Comparison of ENCODE assay signal across 13 cellular contexts in genomic region chr14:102608064-102608446, GRCh38. TPM values are rescaled to one million over a fixed set of nuclear protein-coding genes. Genes with fewer than 3 reads are reported as not detected.
DNase-seq lines count a peak whose midpoint lies in the region; ATAC-seq and TF ChIP-seq lines count a peak whose summit lies in the region.
"Had no signal": no experiment of that assay in that cellular context is flagged by ENCODE, and none has a peak within 500 bp of the region (broad histone marks: within the 10 kb centered on the region; RNA-seq: fewer than 3 reads in every experiment).

No MANE protein-coding gene starts in this region.

- intact Hi-C loops in Calu3 (cut with micrococcal nuclease; ENCODE audit: unreplicated experiment) = no loop called here

- H3K9me2 ChIP-seq in SU-DHL-6 (replicated peaks; ENCODE audit: insufficient read depth, low read length) = no peaks in the 10 kb centered on the region

- H3K9me3 Mint-ChIP-seq in Calu3 (ENCODE audit: low read depth, unreplicated experiment) = no peaks in the 10 kb centered on the region
- H3K9me3 Mint-ChIP-seq: activated B cell treated with CpG ODN at 0.5 μM for 24 hours had no signal

- H3K4me3 ChIP-seq in SU-DHL-6 (ENCODE audit: insufficient read depth, low read length, poor library complexity, severe bottlenecking) (no peak overlapping the region), tibial nerve (no peak overlapping the region)
- H3K4me3 ChIP-seq: transverse colon had no signal

- H3K27ac ChIP-seq in SU-DHL-6 (ENCODE audit: low read depth, low read length) (peak overlapping the region; percentile 35; the same call in 1 of the 2 replicates), tibial nerve (no peak overlapping the region)
- H3K27ac ChIP-seq: transverse colon had no signal

- no peak overlapping the region for H3K27ac Mint-ChIP-seq in Calu3 (ENCODE audit: unreplicated experiment)
- H3K27ac Mint-ChIP-seq: activated B cell treated with CpG ODN at 0.5 μM for 24 hours had no signal

- H3K27me3 Mint-ChIP-seq in Calu3 (ENCODE audit: unreplicated experiment) = no peaks in the 10 kb centered on the region
- H3K27me3 Mint-ChIP-seq: activated B cell treated with CpG ODN at 0.5 μM for 24 hours had no signal

- H3K36me3 ChIP-seq in SU-DHL-6 (ENCODE audit: low read length) = no peaks in the 10 kb centered on the region
- H3K36me3 ChIP-seq in tibial nerve = no peaks in the 10 kb centered on the region
- H3K36me3 ChIP-seq: transverse colon had no signal

- CTCF ChIA-PET in Calu3 (lab: Charles Lee) = interaction anchor here (0.6 to 0.7 kb wide), 3 partner anchors 11 to 85 kb away, joined by 3 to 9 read pairs (median 5); no protein-coding TSS in a partner anchor

- H3K4me1 ChIP-seq in tibial nerve = peaks cover 0 to 22% (median 4%) of the 10 kb centered on the region in 4 donors

- no peak overlapping the region for H3K4me3 Mint-ChIP-seq in Calu3 (ENCODE audit: low read depth, unreplicated experiment)
- H3K4me3 Mint-ChIP-seq: activated B cell treated with CpG ODN at 0.5 μM for 24 hours had no signal

- BruUV-seq in Calu3 (replicated peaks; lab: Mats Ljungman, UMichigan) = no TSS peak

- ATAC-seq in GM18502 (IDR thresholded peaks at IDR 0.05; ENCODE audit: poor library complexity, unreplicated experiment) (peak; percentile 59), GM19468 (IDR thresholded peaks at IDR 0.05; ENCODE audit: extremely low read depth, unreplicated experiment) (peak; percentile 22), HG02981 (IDR thresholded peaks at IDR 0.05; ENCODE audit: unreplicated experiment) (peak; percentile 40)

- H2AFZ ChIP-seq in SU-DHL-6 (ENCODE audit: low read depth, low read length, severe bottlenecking) = no peak overlapping the region

- peaks cover 9% of the 10 kb centered on the region for H4K20me1 ChIP-seq in SU-DHL-6 (ENCODE audit: low read depth, low read length)

- peaks cover 35% of the 10 kb centered on the region; the same call in 1 of the 2 replicates for H3F3A ChIP-seq in SU-DHL-6 (ENCODE audit: insufficient read depth)

- H3K9me3 ChIP-seq in SU-DHL-6 (ENCODE audit: insufficient read depth, low read length) = no peaks in the 10 kb centered on the region
- no peaks in the 10 kb centered on the region for H3K9me3 ChIP-seq in tibial nerve
- H3K9me3 ChIP-seq: transverse colon had no signal

- no peak overlapping the region for H3K9ac ChIP-seq in SU-DHL-6 (ENCODE audit: low read length)

- peaks cover 71% of the 10 kb centered on the region for H3K79me2 ChIP-seq in SU-DHL-6 (ENCODE audit: insufficient read depth, low read length)

- H3K4me2 ChIP-seq in SU-DHL-6 (ENCODE audit: low read depth, low read length, poor library complexity, severe bottlenecking) = peak overlapping the region; percentile 20

- H3K27me3 ChIP-seq in SU-DHL-6 (ENCODE audit: low read length) (no peaks in the 10 kb centered on the region), tibial nerve (no peaks in the 10 kb centered on the region)
- H3K27me3 ChIP-seq: transverse colon had no signal

- no peak for TF ChIP-seq CTCF in SU-DHL-6 (IDR thresholded peaks at IDR 0.05; ENCODE audit: insufficient read depth, low read length, poor library complexity, severe bottlenecking)
- TF ChIP-seq CTCF in Calu3 (IDR thresholded peaks at IDR 0.05; ENCODE audit: unreplicated experiment) = no peak
- TF ChIP-seq CTCF in tibial nerve (IDR thresholded peaks at IDR 0.05) = no peak

- 65 to 67% methylated on average over 4 of the region's 4 CpGs for WGBS in tibial nerve, 2 donors

- H3K4me1 Mint-ChIP-seq in Calu3 (ENCODE audit: low read depth, unreplicated experiment) = no peaks in the 10 kb centered on the region

- no peak for TF ChIP-seq POLR2A in tibial nerve (IDR thresholded peaks at IDR 0.05)

- H3K36me3 Mint-ChIP-seq in Calu3 (ENCODE audit: insufficient read depth, unreplicated experiment) = no peaks in the 10 kb centered on the region

- no peak for TF ChIP-seq EP300 in tibial nerve (IDR thresholded peaks at IDR 0.05)

- no peak for DNase-seq in DMS114 treated with DMSO at 0.1 percent for 48 hours (lab: John Stamatoyannopoulos, UW; ENCODE audit: unreplicated experiment)
- DNase-seq in Calu3 = no peak
- DNase-seq in hippocampal formation (lab: John Stamatoyannopoulos, UW) = no peak
- no peak for DNase-seq in tibial nerve (ENCODE audit: low spot score in 2 of 2)
- DNase-seq: activated B cell treated with CpG ODN at 0.5 μM for 24 hours; activated effector memory CD4-positive, alpha-beta T cell treated with Interleukin-2 at 50 U/mL for 16 hours; NCI-H226; retina; transverse colon had no signal

RNA-seq across cellular contexts. Expression of gene RCOR1, which starts 15.6 kb away (rescaled TPM):
- total RNA-seq in Calu3 (2022) = 27.2 and 28.6 TPM in 2 replicates
- total RNA-seq in tibial nerve = 10 to 100 TPM in 2 of 4 donors, 1 to 10 TPM in 2; 6.3 to 12.8 (median 10.0) TPM
